In genomic region chr13:63433546-63434150, GRCh38 we compare ENCODE assay signal across 25 cellular contexts.
DNase-seq lines count a peak whose midpoint lies in the region; ATAC-seq, FAIRE-seq and TF ChIP-seq lines count a peak whose summit lies in the region.
"Had no signal": no experiment of that assay in that cellular context is flagged by ENCODE, and none has a peak within 500 bp of the region (broad histone marks: within the 10 kb centered on the region; RNA-seq: fewer than 3 reads in every experiment).

No MANE protein-coding gene starts in this region.

- POLR2A ChIA-PET in IMR-90 (lab: Charles Lee; ENCODE audit: unreplicated experiment): no interaction called here
- POLR2A ChIA-PET in naive thymus-derived CD8-positive, alpha-beta T cell (lab: Charles Lee): no interaction called here

- H3K4me1 ChIP-seq in IMR-90 (ENCODE audit: control insufficient read depth, insufficient read depth, low read length) (peaks cover 9% of the 10 kb centered on the region), astrocyte (ENCODE audit: insufficient read depth, low read length) (peaks cover 13% of the 10 kb centered on the region)
- H3K4me1 ChIP-seq: ascending aorta, neural progenitor cell, uterus had no signal

- TF ChIP-seq CTCF in 22Rv1 (IDR thresholded peaks at IDR 0.05) (no peak), IMR-90 (conservative IDR thresholded peaks at IDR 0.05; ENCODE audit: low read depth, low read length) (no peak), astrocyte (IDR thresholded peaks at IDR 0.05; ENCODE audit: insufficient read depth, low read depth, low read length) (no peak), fibroblast of pulmonary artery (IDR thresholded peaks at IDR 0.05; ENCODE audit: low read length, missing control alignments) (no peak)

- H2BK15ac ChIP-seq in IMR-90 (ENCODE audit: low read depth, low read length): peak overlapping the region; percentile 59; the same call in 1 of the 3 replicates

- H3K4me2 ChIP-seq in IMR-90 (ENCODE audit: low read depth, low read length): peak overlapping the region; percentile 59; the same call in 1 of the 2 replicates
- peak overlapping the region; percentile 15 for H3K4me2 ChIP-seq in astrocyte (ENCODE audit: low read length)
- H3K4me2 ChIP-seq: KMS-11, neural progenitor cell had no signal

- H3K27ac ChIP-seq in 22Rv1 (0 out of 2 replicates have a peak overlapping the region, but pooled peaks have one; percentile 2), IMR-90 (ENCODE audit: insufficient read depth, low read length) (peak overlapping the region; percentile 99), astrocyte (ENCODE audit: low read depth, low read length) (peak overlapping the region; percentile 48)
- H3K27ac ChIP-seq: ascending aorta, C4-2B, KMS-11, neural progenitor cell, uterus had no signal

- no peaks in the 10 kb centered on the region for H3K27me3 ChIP-seq in IMR-90 (ENCODE audit: control insufficient read depth, insufficient read depth, low read length)
- H3K27me3 ChIP-seq in astrocyte (ENCODE audit: insufficient read depth, low read length): no peaks in the 10 kb centered on the region
- H3K27me3 ChIP-seq: ascending aorta, neural progenitor cell, uterus had no signal

- H4K5ac ChIP-seq in IMR-90 (ENCODE audit: low read depth, low read length): peak overlapping the region; percentile 84

- H3K18ac ChIP-seq in IMR-90 (ENCODE audit: low read depth, low read length): peak overlapping the region; percentile 100; the same call in 1 of the 2 replicates

- peak; percentile 70 for FAIRE-seq in astrocyte (lab: Jason Lieb, UNC)
- FAIRE-seq: GM12892 had no signal

- H3K9ac ChIP-seq in IMR-90 (ENCODE audit: low read depth, low read length) (no peak overlapping the region), astrocyte (ENCODE audit: low read length) (peak overlapping the region; percentile 2)
- H3K9ac ChIP-seq: KMS-11, neural progenitor cell had no signal

- H2AK5ac ChIP-seq in IMR-90 (ENCODE audit: low read depth, low read length): peak overlapping the region; percentile 41; the same call in 1 of the 2 replicates

- H3K14ac ChIP-seq in IMR-90 (replicated peaks; ENCODE audit: low read depth, low read length): peak overlapping the region; percentile 11; the same call in 1 of the 2 replicates

- no peak overlapping the region for H3K4me3 Mint-ChIP-seq in astrocyte (ENCODE audit: unreplicated experiment)
- H3K4me3 Mint-ChIP-seq in naive thymus-derived CD8-positive, alpha-beta T cell: no peak overlapping the region
- H3K4me3 Mint-ChIP-seq in stimulated activated naive CD8-positive, alpha-beta T cell treated with anti-CD3 and anti-CD28 coated beads, Interleukin-15, amount 100 ng/mL, for 72 hours: no peak overlapping the region
- H3K4me3 Mint-ChIP-seq: activated naive CD4-positive, alpha-beta T cell treated with anti-CD3 and anti-CD28 coated beads for 36 hours; activated T-cell treated with anti-CD3 and anti-CD28 coated beads, Interleukin-2, amount 50 U/mL, for 4 hours; neural progenitor cell; T-helper 2 cell treated with Interferon-gamma antibody and Interleukin-4, amounts not matched to agents 5 μg/mL and 100 μg/mL, for 36 hours had no signal

- H3K4me1 Mint-ChIP-seq in astrocyte (ENCODE audit: low read depth, unreplicated experiment): peaks cover 17% of the 10 kb centered on the region
- H3K4me1 Mint-ChIP-seq in naive thymus-derived CD8-positive, alpha-beta T cell: no peaks in the 10 kb centered on the region
- H3K4me1 Mint-ChIP-seq in stimulated activated naive CD8-positive, alpha-beta T cell treated with anti-CD3 and anti-CD28 coated beads, Interleukin-15, amount 100 ng/mL, for 72 hours: no peaks in the 10 kb centered on the region

- H3K9me3 ChIP-seq in IMR-90 (ENCODE audit: control insufficient read depth, insufficient read depth, low read length): no peaks in the 10 kb centered on the region
- no peaks in the 10 kb centered on the region for H3K9me3 ChIP-seq in astrocyte (ENCODE audit: insufficient read depth, low read depth, low read length)
- H3K9me3 ChIP-seq: ascending aorta, uterus had no signal

- H4K20me1 ChIP-seq in IMR-90 (ENCODE audit: insufficient read depth, low read length): no peaks in the 10 kb centered on the region
- H4K20me1 ChIP-seq in astrocyte (ENCODE audit: insufficient read depth, low read length): no peaks in the 10 kb centered on the region

- H3K56ac ChIP-seq in IMR-90 (ENCODE audit: extremely low read depth, insufficient read depth, low read length): peak overlapping the region; percentile 28; the same call in 1 of the 2 replicates

- H3K27me3 Mint-ChIP-seq in astrocyte (ENCODE audit: low read depth, unreplicated experiment): no peaks in the 10 kb centered on the region
- no peaks in the 10 kb centered on the region for H3K27me3 Mint-ChIP-seq in naive thymus-derived CD8-positive, alpha-beta T cell
- H3K27me3 Mint-ChIP-seq in stimulated activated naive CD8-positive, alpha-beta T cell treated with anti-CD3 and anti-CD28 coated beads, Interleukin-15, amount 100 ng/mL, for 72 hours: no peaks in the 10 kb centered on the region

- DNase-seq in IMR-90 (peak; percentile 87), astrocyte (ENCODE audit: low read depth) (peak; percentile 62), fibroblast of pulmonary artery (ENCODE audit: low read depth) (peak; percentile 38), inferior parietal cortex (ENCODE audit: extremely low spot score) (no peak)
- no peak for DNase-seq in naive thymus-derived CD8-positive, alpha-beta T cell
- no peak for DNase-seq in stimulated activated naive CD8-positive, alpha-beta T cell treated with anti-CD3 and anti-CD28 coated beads, Interleukin-15, amount 100 ng/mL, for 72 hours
- DNase-seq: activated naive CD4-positive, alpha-beta T cell treated with anti-CD3 and anti-CD28 coated beads for 36 hours; activated T-cell treated with anti-CD3 and anti-CD28 coated beads, Interleukin-2, amount 50 U/mL, for 4 hours; cortex of kidney; mucosa of descending colon; NCI-H1048; NCI-H2029 treated with DMSO at 0.1 percent for 48 hours; NCI-H526 treated with DMSO at 0.1 percent for 48 hours; SIG-M5; substantia nigra; uterus had no signal

- ATAC-seq in IMR-90 (ENCODE audit: low read depth) (peak; percentile 66), GM18505 (IDR thresholded peaks at IDR 0.05; ENCODE audit: unreplicated experiment) (no peak)
- no peak for ATAC-seq in naive thymus-derived CD8-positive, alpha-beta T cell
- no peak for ATAC-seq in stimulated activated naive CD8-positive, alpha-beta T cell treated with anti-CD3 and anti-CD28 coated beads, Interleukin-15, amount 100 ng/mL, for 72 hours
- ATAC-seq: activated T-cell treated with anti-CD3 and anti-CD28 coated beads, Interleukin-2, amount 50 U/mL, for 4 hours; left lobe of liver; mucosa of descending colon had no signal

- H3K79me2 ChIP-seq in astrocyte (ENCODE audit: insufficient read depth, low read length): no peaks in the 10 kb centered on the region

- intact Hi-C loops in IMR-90 (cut with micrococcal nuclease): loop anchor here (10.0 kb wide), 1 partner anchor 309 kb away; no protein-coding TSS in a partner anchor

- H3K4me3 ChIP-seq in IMR-90 (ENCODE audit: insufficient read depth, low read depth, low read length): no peak overlapping the region
- no peak overlapping the region for H3K4me3 ChIP-seq in astrocyte (ENCODE audit: insufficient read depth, low read depth, low read length)
- no peak overlapping the region for H3K4me3 ChIP-seq in fibroblast of pulmonary artery (replicated peaks; ENCODE audit: low read depth, low read length)
- H3K4me3 ChIP-seq: ascending aorta, mucosa of descending colon, neural progenitor cell, uterus had no signal

- CTCF ChIA-PET in IMR-90 (lab: Yijun Ruan, JAX): no interaction called here

- in situ Hi-C loops in IMR-90 (cut with MboI; ENCODE audit: low sequenced_read_pairs): no loop called here

- H2AK9ac ChIP-seq in IMR-90 (replicated peaks; ENCODE audit: low read depth, low read length, poor library complexity): no peak overlapping the region

- no peak for TF ChIP-seq RAD21 in IMR-90 (IDR thresholded peaks at IDR 0.05; ENCODE audit: low read length)

- no peaks in the 10 kb centered on the region for H3K36me3 Mint-ChIP-seq in astrocyte (ENCODE audit: low read depth, unreplicated experiment)
- H3K36me3 Mint-ChIP-seq in naive thymus-derived CD8-positive, alpha-beta T cell: no peaks in the 10 kb centered on the region
- H3K36me3 Mint-ChIP-seq: neural progenitor cell had no signal

- dilution Hi-C loops in IMR-90 (cut with HindIII; ENCODE audit: low sequenced_read_pairs, unreplicated experiment): no loop called here

- no peaks in the 10 kb centered on the region for H3K79me1 ChIP-seq in IMR-90 (ENCODE audit: low read depth in 1 of 2, low read length in 2 of 2)

- H4K8ac ChIP-seq in IMR-90 (ENCODE audit: low read depth in 2 of 2, low read length in 2 of 2): peak overlapping the region; percentile 94 to 97

- no peak for TF ChIP-seq POLR2A in IMR-90 (IDR thresholded peaks at IDR 0.05; ENCODE audit: low read depth, low read length)
- TF ChIP-seq POLR2A in GM18505 (IDR thresholded peaks at IDR 0.05; ENCODE audit: borderline replicate concordance, extremely low read depth, insufficient read depth, insufficient read length): no peak

- BruUV-seq in IMR-90 (replicated peaks; lab: Mats Ljungman, UMichigan): no TSS peak

- peak overlapping the region; percentile 24; the same call in 1 of the 2 replicates for H3K4ac ChIP-seq in IMR-90 (ENCODE audit: low read depth, low read length)

- peak overlapping the region; percentile 90 for H2BK120ac ChIP-seq in IMR-90 (ENCODE audit: low read depth, low read length)

- H2AFZ ChIP-seq in IMR-90 (replicated peaks; ENCODE audit: low read length, poor library complexity) (no peak overlapping the region), astrocyte (ENCODE audit: low read depth, low read length) (no peak overlapping the region)
- H2AFZ ChIP-seq: neural progenitor cell had no signal

- H2BK20ac ChIP-seq in IMR-90 (ENCODE audit: low read depth, low read length): peak overlapping the region; percentile 87; the same call in 1 of the 2 replicates

- H3K9me3 Mint-ChIP-seq in astrocyte (ENCODE audit: unreplicated experiment): no peaks in the 10 kb centered on the region
- H3K9me3 Mint-ChIP-seq in naive thymus-derived CD8-positive, alpha-beta T cell: peaks cover 0 to 12% (median 0%) of the 10 kb centered on the region in 9 donors
- H3K9me3 Mint-ChIP-seq in stimulated activated naive CD8-positive, alpha-beta T cell treated with anti-CD3 and anti-CD28 coated beads, Interleukin-15, amount 100 ng/mL, for 72 hours: peaks cover under 1 to 6% of the 10 kb centered on the region in 2 donors
- H3K9me3 Mint-ChIP-seq: activated naive CD4-positive, alpha-beta T cell treated with anti-CD3 and anti-CD28 coated beads for 36 hours; activated T-cell treated with anti-CD3 and anti-CD28 coated beads, Interleukin-2, amount 50 U/mL, for 4 hours; neural progenitor cell had no signal

- H2BK5ac ChIP-seq in IMR-90 (ENCODE audit: low read depth, low read length, poor library complexity, severe bottlenecking): peak overlapping the region; percentile 99

- H4K91ac ChIP-seq in IMR-90 (ENCODE audit: insufficient read depth, low read depth, low read length): peak overlapping the region; percentile 43

- H3K36me3 ChIP-seq in IMR-90 (ENCODE audit: control insufficient read depth, insufficient read depth, low read length) (no peaks in the 10 kb centered on the region), astrocyte (ENCODE audit: insufficient read depth, low read length) (no peaks in the 10 kb centered on the region)
- H3K36me3 ChIP-seq: ascending aorta, neural progenitor cell, uterus had no signal

- H3K9me1 ChIP-seq in IMR-90 (ENCODE audit: insufficient read depth, low read length): no peaks in the 10 kb centered on the region

- no peak overlapping the region for H3K27ac Mint-ChIP-seq in astrocyte (ENCODE audit: unreplicated experiment)
- no peak overlapping the region for H3K27ac Mint-ChIP-seq in naive thymus-derived CD8-positive, alpha-beta T cell
- H3K27ac Mint-ChIP-seq in stimulated activated naive CD8-positive, alpha-beta T cell treated with anti-CD3 and anti-CD28 coated beads, Interleukin-15, amount 100 ng/mL, for 72 hours: no peak overlapping the region
- H3K27ac Mint-ChIP-seq: activated naive CD4-positive, alpha-beta T cell treated with anti-CD3 and anti-CD28 coated beads for 36 hours; neural progenitor cell; T-helper 2 cell treated with Interferon-gamma antibody and Interleukin-4, amounts not matched to agents 5 μg/mL and 100 μg/mL, for 36 hours had no signal

- peak overlapping the region; percentile 6; the same call in 1 of the 2 replicates for H3K23ac ChIP-seq in IMR-90 (ENCODE audit: low read depth, low read length)

Comparison
In these comparisons a context has a peak if more than half of its experiments do, and no peak if none do; other contexts are left out.
1. H3K27ac ChIP-seq: peak in every context shown above with its lines; median percentile 99 in IMR-90; 48 in astrocyte; 2 in 22Rv1.
2. DNase-seq: peak in IMR-90 (single experiment), astrocyte (single experiment) and fibroblast of pulmonary artery (single experiment); none in inferior parietal cortex (single experiment), naive thymus-derived CD8-positive, alpha-beta T cell (0 of 10) and stimulated activated naive CD8-positive, alpha-beta T cell treated with anti-CD3 and anti-CD28 coated beads, Interleukin-15, amount 100 ng/mL, for 72 hours (0 of 2).